ENCODE assay signal across 1 cellular context in genomic region chr2:112979731-112980130, GRCh38.
TF ChIP-seq lines count a peak whose summit lies in the region.

No MANE protein-coding gene starts in this region.

TF ChIP-seq in GM12878, 131 proteins besides CTCF, POLR2A, EP300 and RAD21:
- TF ChIP-seq USF1 (IDR thresholded peaks at IDR 0.05; ENCODE audit: borderline replicate concordance, extremely low read length, insufficient read depth, low read depth, low read length) (no peak), SMARCA5 (IDR thresholded peaks at IDR 0.05) (no peak), ATF2 (IDR thresholded peaks at IDR 0.05; ENCODE audit: low read length) (no peak), CHD1 (IDR thresholded peaks at IDR 0.05; ENCODE audit: low read depth, low read length) (no peak), ZNF24 (IDR thresholded peaks at IDR 0.05) (peak; percentile 55), FOS (IDR thresholded peaks at IDR 0.05; ENCODE audit: borderline replicate concordance, extremely low read depth, insufficient read length) (no peak)
